In genomic region chr7:24409429-24410024, GRCh38 we compare ENCODE assay signal across 33 cellular contexts.
"Had no signal": no experiment of that assay in that cellular context is flagged by ENCODE, and none has a peak within 500 bp of the region (broad histone marks: within the 10 kb centered on the region; RNA-seq: fewer than 3 reads in every experiment).

No MANE protein-coding gene starts in this region.

- H3K4me3 Mint-ChIP-seq: activated CD4-positive, alpha-beta memory T cell treated with anti-CD3 and anti-CD28 coated beads, Interleukin-2, amount 10 ng/mL, durations not matched to agents 7 days and 5 days; activated CD4-positive, alpha-beta T cell treated with anti-CD3 and anti-CD28 coated beads, Interleukin-2, amount 10 ng/mL, durations not matched to agents 7 days and 5 days; activated naive CD4-positive, alpha-beta T cell treated with anti-CD3 and anti-CD28 coated beads, Interleukin-2, amount 10 ng/mL, durations not matched to agents 7 days and 5 days; activated T-cell treated with anti-CD3 and anti-CD28 coated beads, Interleukin-2, amount 50 U/mL, for 24 hours; activated T-cell treated with anti-CD3 and anti-CD28 coated beads, Interleukin-2, amount 50 U/mL, for 72 hours; central memory CD8-positive, alpha-beta T cell; effector memory CD8-positive, alpha-beta T cell; T-helper 17 cell; T-helper 2 cell treated with Interferon-gamma antibody and Interleukin-4, amounts not matched to agents 5 μg/mL and 100 μg/mL, for 36 hours had no signal

- H3K36me3 Mint-ChIP-seq: activated naive CD4-positive, alpha-beta T cell treated with anti-CD3 and anti-CD28 coated beads, Interleukin-2, amount 10 ng/mL, durations not matched to agents 7 days and 5 days had no signal

- ATAC-seq: activated naive CD4-positive, alpha-beta T cell treated with anti-CD3 and anti-CD28 coated beads, Interleukin-2, amount 50 U/mL, for 72 hours; activated T-cell treated with anti-CD3 and anti-CD28 coated beads, Interleukin-2, amount 50 U/mL, for 72 hours; effector memory CD8-positive, alpha-beta T cell; gastroesophageal sphincter; T-helper 17 cell had no signal

- H3K9me3 ChIP-seq: esophagus squamous epithelium, gastroesophageal sphincter had no signal

- H3K36me3 ChIP-seq: brain microvascular endothelial cell, esophagus squamous epithelium, gastroesophageal sphincter had no signal

- H3K4me1 Mint-ChIP-seq: activated CD4-positive, alpha-beta memory T cell treated with anti-CD3 and anti-CD28 coated beads, Interleukin-2, amount 10 ng/mL, durations not matched to agents 7 days and 5 days; activated CD4-positive, alpha-beta T cell treated with anti-CD3 and anti-CD28 coated beads, Interleukin-2, amount 10 ng/mL, durations not matched to agents 7 days and 5 days had no signal

- H3K27me3 Mint-ChIP-seq: activated CD4-positive, alpha-beta T cell treated with anti-CD3 and anti-CD28 coated beads, Interleukin-2, amount 10 ng/mL, durations not matched to agents 7 days and 5 days had no signal

- H3K4me1 ChIP-seq: esophagus squamous epithelium, gastroesophageal sphincter had no signal

- H3K27ac ChIP-seq: brain microvascular endothelial cell, coronary artery, epithelial cell of prostate, esophagus squamous epithelium, gastroesophageal sphincter had no signal

- H3K27ac Mint-ChIP-seq: activated CD4-positive, alpha-beta memory T cell treated with anti-CD3 and anti-CD28 coated beads, Interleukin-2, amount 10 ng/mL, durations not matched to agents 7 days and 5 days; activated CD4-positive, alpha-beta T cell treated with anti-CD3 and anti-CD28 coated beads, Interleukin-2, amount 10 ng/mL, durations not matched to agents 7 days and 5 days; activated naive CD4-positive, alpha-beta T cell treated with anti-CD3 and anti-CD28 coated beads, Interleukin-2, amount 10 ng/mL, durations not matched to agents 7 days and 5 days; activated naive CD4-positive, alpha-beta T cell treated with anti-CD3 and anti-CD28 coated beads, Interleukin-2, amount 50 U/mL, for 72 hours; activated T-cell treated with anti-CD3 and anti-CD28 coated beads, Interleukin-2, amount 50 U/mL, for 24 hours; activated T-cell treated with anti-CD3 and anti-CD28 coated beads, Interleukin-2, amount 50 U/mL, for 72 hours; effector memory CD8-positive, alpha-beta T cell; T-helper 17 cell; T-helper 2 cell treated with Interferon-gamma antibody and Interleukin-4, amounts not matched to agents 5 μg/mL and 100 μg/mL, for 36 hours had no signal

- DNase-seq: activated CD4-positive, alpha-beta memory T cell treated with anti-CD3 and anti-CD28 coated beads, Interleukin-2, amount 10 ng/mL, durations not matched to agents 7 days and 5 days; activated CD4-positive, alpha-beta T cell treated with anti-CD3 and anti-CD28 coated beads for 1 hour; activated CD4-positive, alpha-beta T cell treated with anti-CD3 and anti-CD28 coated beads for 4 hours; activated CD4-positive, alpha-beta T cell treated with anti-CD3 and anti-CD28 coated beads, Interleukin-2, amount 10 ng/mL, durations not matched to agents 7 days and 5 days; activated CD4-positive, alpha-beta T cell treated with anti-CD3 and anti-CD28 coated beads, Interleukin-2, amount 50 U/mL, for 4 hours; activated CD8-positive, alpha-beta memory T cell treated with anti-CD3 and anti-CD28 coated beads, Interleukin-2, amount 50 U/mL, for 48 hours; activated gamma-delta T cell; activated naive CD4-positive, alpha-beta T cell; activated naive CD4-positive, alpha-beta T cell treated with anti-CD3 and anti-CD28 coated beads, Interleukin-2, amount 10 ng/mL, durations not matched to agents 7 days and 5 days; activated T-cell treated with anti-CD3 and anti-CD28 coated beads for 4 hours; activated T-cell treated with anti-CD3 and anti-CD28 coated beads, Interleukin-2, amount 50 U/mL, for 24 hours; activated T-cell treated with anti-CD3 and anti-CD28 coated beads, Interleukin-2, amount 50 U/mL, for 72 hours; amniotic stem cell; anterior cingulate cortex; brain microvascular endothelial cell; dermis blood vessel endothelial cell; effector CD4-positive, alpha-beta T cell; effector memory CD8-positive, alpha-beta T cell; esophagus squamous epithelium; foreskin melanocyte; T-helper 1 cell; T-helper 17 cell; T1000 had no signal

- H3K4me3 ChIP-seq: coronary artery, esophagus squamous epithelium, gastroesophageal sphincter had no signal

- H3K27me3 ChIP-seq: brain microvascular endothelial cell, esophagus squamous epithelium, gastroesophageal sphincter had no signal

- H3K9me3 Mint-ChIP-seq: central memory CD8-positive, alpha-beta T cell; effector memory CD8-positive, alpha-beta T cell; T-helper 2 cell treated with Interferon-gamma antibody and Interleukin-4, amounts not matched to agents 5 μg/mL and 100 μg/mL, for 36 hours had no signal

- FAIRE-seq: astrocyte, bronchial epithelial cell, endometrium, endothelial cell of umbilical vein had no signal
